ENCODE assay signal across 16 cellular contexts in genomic region chr3:52314495-52314894, GRCh38. TPM values are rescaled to one million over a fixed set of nuclear protein-coding genes. Genes with fewer than 3 reads are reported as not detected.
A peak's percentile ranks its signal among the peaks of the same experiment; 100 is the strongest.
DNase-seq lines count a peak whose midpoint lies in the region; ATAC-seq and TF ChIP-seq lines count a peak whose summit lies in the region.
"Had no signal": no experiment of that assay in that cellular context is flagged by ENCODE, and none has a peak within 500 bp of the region (broad histone marks: within the 10 kb centered on the region; RNA-seq: fewer than 3 reads in every experiment).

No MANE protein-coding gene starts in this region.

- H3K4me3 Mint-ChIP-seq in brain (peak overlapping the region in 2 of 5 experiments; percentile 28 to 42), type B pancreatic cell (no peak overlapping the region)
- no peak overlapping the region for H3K4me3 Mint-ChIP-seq in naive thymus-derived CD4-positive, alpha-beta T cell
- H3K4me3 Mint-ChIP-seq: activated CD4-positive, alpha-beta memory T cell treated with anti-CD3 and anti-CD28 coated beads for 36 hours had no signal

- POLR2A ChIA-PET in HEK293 (lab: Yijun Ruan, JAX), result no interaction called here
- POLR2A ChIA-PET in naive thymus-derived CD4-positive, alpha-beta T cell (lab: Charles Lee), result interaction anchor here (0.9 kb wide), 1 partner anchor 12 kb away, joined by 3 read pairs; no protein-coding TSS in a partner anchor

- peak overlapping the region in 9 of 11 experiments; percentile 67 to 95 (median 87); a peak in 18 of 22 replicates for H3K27ac ChIP-seq in BLaER1 treated with 17β-estradiol and CSF1 and Interleukin-3, amounts not matched to agents 10 nM and 100 nM
- H3K27ac ChIP-seq in HEK293 (ENCODE audit: extremely low read depth, low read depth, low read length), result no peak overlapping the region
- no peak overlapping the region for H3K27ac ChIP-seq in naive thymus-derived CD4-positive, alpha-beta T cell (ENCODE audit: low read depth, low read length)
- H3K27ac ChIP-seq: colonic mucosa, right lobe of liver had no signal

- 0 out of 22 replicates have a peak, but pooled peaks cover 0 to 7% (median 0%) of the 10 kb centered on the region in 11 experiments for H3K27me3 ChIP-seq in BLaER1 treated with 17β-estradiol and CSF1 and Interleukin-3, amounts not matched to agents 10 nM and 100 nM
- no peaks in the 10 kb centered on the region for H3K27me3 ChIP-seq in naive thymus-derived CD4-positive, alpha-beta T cell (ENCODE audit: control insufficient read depth in 2 of 2, insufficient read depth in 2 of 2, low read length in 2 of 2)
- H3K27me3 ChIP-seq: BE2C, colonic mucosa, right lobe of liver had no signal

- H3K36me3 ChIP-seq in BLaER1 treated with 17β-estradiol and CSF1 and Interleukin-3, amounts not matched to agents 10 nM and 100 nM, result peaks cover 0 to 12% (median 10%) of the 10 kb centered on the region in 11 experiments; a peak in 13 of 22 replicates
- no peaks in the 10 kb centered on the region for H3K36me3 ChIP-seq in HEK293 (ENCODE audit: control insufficient read depth in 2 of 2, insufficient read depth in 1 of 2, low read length in 2 of 2)
- peaks cover 0 to 10% (median 0%) of the 10 kb centered on the region in 3 experiments for H3K36me3 ChIP-seq in naive thymus-derived CD4-positive, alpha-beta T cell (ENCODE audit: control insufficient read depth in 2 of 3, insufficient read depth in 3 of 3, low read length in 3 of 3)
- H3K36me3 ChIP-seq: BE2C, colonic mucosa, right lobe of liver had no signal

- peaks cover 0 to 57% (median 0%) of the 10 kb centered on the region in 11 experiments; a peak in 6 of 22 replicates for H4K20me1 ChIP-seq in BLaER1 treated with 17β-estradiol and CSF1 and Interleukin-3, amounts not matched to agents 10 nM and 100 nM

- H3K9ac ChIP-seq in BLaER1 treated with 17β-estradiol and CSF1 and Interleukin-3, amounts not matched to agents 10 nM and 100 nM, result peak overlapping the region in 8 of 11 experiments; percentile 62 to 81 (median 75); a peak in 14 of 22 replicates

- peak overlapping the region; percentile 76 to 97 (median 93) for H3K4me2 ChIP-seq in BLaER1 treated with 17β-estradiol and CSF1 and Interleukin-3, amounts not matched to agents 10 nM and 100 nM

- CTCF ChIA-PET in HEK293 (lab: Yijun Ruan, JAX), result no interaction called here
- CTCF ChIA-PET in naive thymus-derived CD4-positive, alpha-beta T cell (lab: Charles Lee), result interaction anchor here (0.6 kb wide), 1 partner anchor 62 kb away, joined by 4 read pairs; no protein-coding TSS in a partner anchor

- no peak for ATAC-seq in naive thymus-derived CD4-positive, alpha-beta T cell
- ATAC-seq in HG02642 (IDR thresholded peaks at IDR 0.05; ENCODE audit: poor library complexity, unreplicated experiment), result no peak
- ATAC-seq in GM19023 (IDR thresholded peaks at IDR 0.05; ENCODE audit: unreplicated experiment), result no peak

- H3K9me3 ChIP-seq in BLaER1 treated with 17β-estradiol and CSF1 and Interleukin-3, amounts not matched to agents 10 nM and 100 nM (replicated peaks in 1 of 11), result no peaks in the 10 kb centered on the region
- no peaks in the 10 kb centered on the region for H3K9me3 ChIP-seq in HEK293 (ENCODE audit: control insufficient read depth, insufficient read depth, low read depth, low read length)
- H3K9me3 ChIP-seq in naive thymus-derived CD4-positive, alpha-beta T cell (ENCODE audit: control insufficient read depth in 2 of 3, low read length in 3 of 3), result no peaks in the 10 kb centered on the region
- H3K9me3 ChIP-seq: BE2C, colonic mucosa, right lobe of liver had no signal

- H3K4me1 Mint-ChIP-seq in brain, result peaks cover 96% of the 10 kb centered on the region
- peaks cover 0 to 29% (median 23%) of the 10 kb centered on the region in 7 donors for H3K4me1 Mint-ChIP-seq in naive thymus-derived CD4-positive, alpha-beta T cell
- peaks cover 12% of the 10 kb centered on the region for H3K4me1 Mint-ChIP-seq in type B pancreatic cell (ENCODE audit: unreplicated experiment)

- TF ChIP-seq CTCF in HEK293 (tag by site-specific recombination; IDR thresholded peaks at IDR 0.05) (no peak), brain (conservative IDR thresholded peaks at IDR 0.05) (no peak), type B pancreatic cell (conservative IDR thresholded peaks at IDR 0.05) (no peak)

- intact Hi-C loops in naive thymus-derived CD4-positive, alpha-beta T cell (cut with micrococcal nuclease), result no loop called here

- H3K36me3 Mint-ChIP-seq in brain, result no peaks in the 10 kb centered on the region
- peaks cover 0 to 8% (median 3%) of the 10 kb centered on the region in 5 donors for H3K36me3 Mint-ChIP-seq in naive thymus-derived CD4-positive, alpha-beta T cell
- no peaks in the 10 kb centered on the region for H3K36me3 Mint-ChIP-seq in type B pancreatic cell

- no peaks in the 10 kb centered on the region for H3K9me3 Mint-ChIP-seq in brain
- H3K9me3 Mint-ChIP-seq in naive thymus-derived CD4-positive, alpha-beta T cell, result no peaks in the 10 kb centered on the region
- H3K9me3 Mint-ChIP-seq in type B pancreatic cell, result no peaks in the 10 kb centered on the region
- H3K9me3 Mint-ChIP-seq: activated CD4-positive, alpha-beta memory T cell treated with anti-CD3 and anti-CD28 coated beads for 36 hours had no signal

- peaks cover 20% of the 10 kb centered on the region for H3K27me3 Mint-ChIP-seq in brain
- no peaks in the 10 kb centered on the region for H3K27me3 Mint-ChIP-seq in naive thymus-derived CD4-positive, alpha-beta T cell
- H3K27me3 Mint-ChIP-seq in type B pancreatic cell, result peaks cover 3% of the 10 kb centered on the region
- H3K27me3 Mint-ChIP-seq: activated CD4-positive, alpha-beta memory T cell treated with anti-CD3 and anti-CD28 coated beads for 36 hours had no signal

- H3K27ac Mint-ChIP-seq in brain (peak overlapping the region in 4 of 5 experiments; percentile 41 to 96 (median 72)), type B pancreatic cell (no peak overlapping the region)
- peak overlapping the region in 5 of 9 donors; percentile 19 to 36 (median 29) for H3K27ac Mint-ChIP-seq in naive thymus-derived CD4-positive, alpha-beta T cell

- peaks cover 64 to 88% (median 79%) of the 10 kb centered on the region in 10 experiments for H3K4me1 ChIP-seq in BLaER1 treated with 17β-estradiol and CSF1 and Interleukin-3, amounts not matched to agents 10 nM and 100 nM
- H3K4me1 ChIP-seq in HEK293 (ENCODE audit: control insufficient read depth, insufficient read depth, low read length), result no peaks in the 10 kb centered on the region
- H3K4me1 ChIP-seq in naive thymus-derived CD4-positive, alpha-beta T cell (ENCODE audit: control insufficient read depth in 2 of 2, insufficient read depth in 2 of 2, low read length in 2 of 2), result peaks cover 11 to 15% of the 10 kb centered on the region in 2 donors
- H3K4me1 ChIP-seq: BE2C, right lobe of liver had no signal

- H3K4me3 ChIP-seq in BLaER1 treated with 17β-estradiol and CSF1 and Interleukin-3, amounts not matched to agents 10 nM and 100 nM, result peak overlapping the region in 3 of 10 experiments; percentile 17 to 36 (median 34); a peak in 4 of 20 replicates
- no peak overlapping the region for H3K4me3 ChIP-seq in HEK293 (ENCODE audit: low read depth, low read length)
- H3K4me3 ChIP-seq in naive thymus-derived CD4-positive, alpha-beta T cell (ENCODE audit: low read length), result no peak overlapping the region
- H3K4me3 ChIP-seq: colonic mucosa, right lobe of liver had no signal

- DNase-seq in naive thymus-derived CD4-positive, alpha-beta T cell, result no peak
- DNase-seq in activated gamma-delta T cell (lab: John Stamatoyannopoulos, UW) (no peak), type B pancreatic cell (ENCODE audit: extremely low spot score, unreplicated experiment) (no peak)
- DNase-seq: BE2C; colonic mucosa; mesendoderm; NCI-H1092 treated with DMSO at 0.1 percent for 48 hours; NCI-H526 treated with DMSO at 0.1 percent for 48 hours; stimulated activated CD4-positive, alpha-beta T cell treated with anti-CD3 and anti-CD28 coated beads, Interleukin-1b, Interleukin-23, amount 100 ng/mL, for 48 hours had no signal

TF ChIP-seq in HEK293, 187 proteins besides CTCF, POLR2A, EP300 and RAD21 (continues in another document):
- TF ChIP-seq WT1 (tag by site-specific recombination; IDR thresholded peaks at IDR 0.05), result no peak
- TF ChIP-seq ZFP69B (tag by site-specific recombination; IDR thresholded peaks at IDR 0.05), result no peak
- TF ChIP-seq ZNF146 (tag by site-specific recombination; IDR thresholded peaks at IDR 0.05), result no peak
- no peak for TF ChIP-seq ZNF394 (tag by site-specific recombination; IDR thresholded peaks at IDR 0.05; ENCODE audit: borderline replicate concordance)

RNA-seq across cellular contexts. Expression of gene DNAH1, which starts 1.6 kb away (rescaled TPM):
- 1.8 TPM for polyA plus RNA-seq in brain (ENCODE audit: insufficient read depth, low read depth, low replicate concordance)
- 10 to 100 TPM; 32.1 to 69.2 (median 49.0) TPM for total RNA-seq in naive thymus-derived CD4-positive, alpha-beta T cell
- polyA plus RNA-seq in naive thymus-derived CD4-positive, alpha-beta T cell, result 1 to 10 TPM in 1 of 2 donors, under 1 TPM in 1; 0.35 to 1.7 TPM
- 2.6 and 7.3 TPM in 2 replicates for total RNA-seq in type B pancreatic cell (ENCODE audit: low replicate concordance)

RNA-seq across cellular contexts. Expression of gene GLYCTK, which starts 26.9 kb away (rescaled TPM):
- polyA plus RNA-seq in brain (ENCODE audit: insufficient read depth, low read depth, low replicate concordance), result 2.6 TPM
- total RNA-seq in naive thymus-derived CD4-positive, alpha-beta T cell, result 10 to 100 TPM; 24.3 to 38.3 (median 32.8) TPM
- polyA plus RNA-seq in naive thymus-derived CD4-positive, alpha-beta T cell, result 10 to 100 TPM in 1 of 2 donors, 1 to 10 TPM in 1; 8.0 to 15.5 TPM
- total RNA-seq in type B pancreatic cell (ENCODE audit: low replicate concordance), result 29.7 and 50.5 TPM in 2 replicates

RNA-seq across cellular contexts. Expression of gene WDR82, which starts 36.0 kb away (rescaled TPM):
- polyA plus RNA-seq in brain (ENCODE audit: insufficient read depth, low read depth, low replicate concordance), result 66.7 TPM
- 100 to 1,000 TPM; 112 to 161 (median 135) TPM for total RNA-seq in naive thymus-derived CD4-positive, alpha-beta T cell
- polyA plus RNA-seq in naive thymus-derived CD4-positive, alpha-beta T cell, result 100 to 1,000 TPM; 127 to 181 TPM
- 74.2 and 96.8 TPM in 2 replicates for total RNA-seq in type B pancreatic cell (ENCODE audit: low replicate concordance)

Comparison
In these comparisons a context has a peak if more than half of its experiments do, and no peak if none do; other contexts are left out.
1. H3K27ac ChIP-seq: peak in BLaER1 treated with 17β-estradiol and CSF1 and Interleukin-3, amounts not matched to agents 10 nM and 100 nM (9 of 11); none in HEK293 (single experiment) and naive thymus-derived CD4-positive, alpha-beta T cell (single experiment).